Comparison of ENCODE assay signal across 26 cellular contexts in the genomic region with DNA sequence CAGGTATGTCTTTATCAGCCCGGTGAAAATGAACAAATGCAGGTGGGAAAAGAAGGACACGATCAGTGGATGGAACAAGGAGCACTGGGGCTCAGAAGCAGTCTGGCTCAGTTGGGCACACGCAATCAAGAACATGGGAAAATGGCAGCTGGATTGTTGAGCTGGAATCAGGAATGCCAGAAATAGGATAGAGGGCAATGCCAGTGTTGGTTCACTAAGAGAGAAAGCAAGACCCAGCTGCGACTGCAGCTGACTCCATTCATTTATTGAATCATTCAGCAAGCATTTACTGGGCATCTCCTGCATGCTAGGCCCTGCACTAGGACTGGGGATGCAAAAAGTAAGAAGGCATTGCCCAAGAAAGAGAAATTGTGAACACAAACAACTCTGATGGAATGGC. TPM values are rescaled to one million over a fixed set of nuclear protein-coding genes. Genes with fewer than 3 reads are reported as not detected.
"Had no signal": no experiment of that assay in that cellular context is flagged by ENCODE, and none has a peak within 500 bp of the region (broad histone marks: within the 10 kb centered on the region; RNA-seq: fewer than 3 reads in every experiment).

No MANE protein-coding gene starts in this region.

- H3K9me3 ChIP-seq: Peyer's patch, SJCRH30 had no signal

- H3K4me3 ChIP-seq: PC-9, Peyer's patch, SJCRH30 had no signal

- H2AFZ ChIP-seq: PC-9 had no signal

- H3K36me3 ChIP-seq: Peyer's patch, SJCRH30 had no signal

- H3K4me1 ChIP-seq: Peyer's patch, SJCRH30 had no signal

- H3K27me3 ChIP-seq: Peyer's patch, SJCRH30 had no signal

- H3K27ac ChIP-seq: PC-9, Peyer's patch, SJCRH30 had no signal

- DNase-seq: KBM-7, MV-4-11, NCI-H1048, NCI-H1105, NCI-H1417, NCI-H1436 treated with DMSO at 0.1 percent for 48 hours, NCI-H1694, NCI-H187 treated with DMSO at 0.1 percent for 48 hours, NCI-H2081, NCI-H2107, NCI-H226, NCI-H446, NCI-H510A, NCI-H524 treated with DMSO at 0.1 percent for 48 hours, NCI-H69, NCI-H774, OCI-M1, PC-9, Peyer's patch, SHP77 treated with DMSO at 0.1 percent for 48 hours, SJCRH30 had no signal

- H3K4me2 ChIP-seq: PC-9 had no signal

- ATAC-seq: Right ventricle myocardium inferior, SK-N-SH treated with all-trans-retinoic acid at 6 μM for 48 hours had no signal

RNA-seq across cellular contexts. Expression of gene TTR, which starts 13.6 kb away (rescaled TPM):
- total RNA-seq: LHCN-M2, MCF 10A, PC-9, Right ventricle myocardium inferior, RPMI7951, SJCRH30 had no signal
